17 cellular contexts compared by ENCODE assay signal in genomic region chr12:71243375-71243774, GRCh38.
DNase-seq lines count a peak whose midpoint lies in the region; ATAC-seq and TF ChIP-seq lines count a peak whose summit lies in the region.
"Had no signal": no experiment of that assay in that cellular context is flagged by ENCODE, and none has a peak within 500 bp of the region (broad histone marks: within the 10 kb centered on the region; RNA-seq: fewer than 3 reads in every experiment).

No MANE protein-coding gene starts in this region.

- no peak overlapping the region for H3K4me3 ChIP-seq in cardiac fibroblast (replicated peaks in 1 of 2; ENCODE audit: low read depth in 2 of 2, low read length in 2 of 2)

- POLR2A ChIA-PET in activated CD4-positive, alpha-beta T cell treated with anti-CD3 and anti-CD28 coated beads, Interleukin-2, amount 10 ng/mL, durations not matched to agents 7 days and 5 days (lab: Charles Lee), result no interaction called here

- TF ChIP-seq CTCF in cardiac fibroblast (IDR thresholded peaks at IDR 0.05; ENCODE audit: low read depth, low read length), result no peak

- H3K4me1 Mint-ChIP-seq in activated CD4-positive, alpha-beta T cell treated with anti-CD3 and anti-CD28 coated beads, Interleukin-2, amount 10 ng/mL, durations not matched to agents 7 days and 5 days, result no peaks in the 10 kb centered on the region

- DNase-seq in NCI-H226 (peak; percentile 16), cardiac fibroblast (ENCODE audit: low read depth in 2 of 2) (peak; percentile 9 to 33), kidney glomerular epithelial cell (lab: John Stamatoyannopoulos, UW) (peak; percentile 13), activated T-cell treated with anti-CD3 and anti-CD28 coated beads for 4 hours (no peak)
- no peak for DNase-seq in activated CD4-positive, alpha-beta T cell treated with anti-CD3 and anti-CD28 coated beads, Interleukin-2, amount 10 ng/mL, durations not matched to agents 7 days and 5 days
- no peak for DNase-seq in activated CD4-positive, alpha-beta T cell treated with anti-CD3 and anti-CD28 coated beads, Interleukin-2, amount 50 U/mL, for 1 hour
- DNase-seq: Calu3, DND-41, H7, KBM-7, NCI-H1105 treated with DMSO at 0.1 percent for 48 hours, NCI-H2029, NCI-H69, SHP77 treated with DMSO at 0.1 percent for 48 hours had no signal

- no peaks in the 10 kb centered on the region for H3K9me3 Mint-ChIP-seq in activated CD4-positive, alpha-beta T cell treated with anti-CD3 and anti-CD28 coated beads, Interleukin-2, amount 10 ng/mL, durations not matched to agents 7 days and 5 days

- no peak overlapping the region for H3K27ac Mint-ChIP-seq in activated CD4-positive, alpha-beta T cell treated with anti-CD3 and anti-CD28 coated beads, Interleukin-2, amount 10 ng/mL, durations not matched to agents 7 days and 5 days

- no peak overlapping the region for H3K4me3 Mint-ChIP-seq in activated CD4-positive, alpha-beta T cell treated with anti-CD3 and anti-CD28 coated beads, Interleukin-2, amount 10 ng/mL, durations not matched to agents 7 days and 5 days

- CTCF ChIA-PET in activated CD4-positive, alpha-beta T cell treated with anti-CD3 and anti-CD28 coated beads, Interleukin-2, amount 10 ng/mL, durations not matched to agents 7 days and 5 days (lab: Charles Lee), result no interaction called here

- ATAC-seq in GM18511 (IDR thresholded peaks at IDR 0.05; ENCODE audit: unreplicated experiment), result no peak
- ATAC-seq: HepG2, Panc1 had no signal

- H3K27me3 Mint-ChIP-seq in activated CD4-positive, alpha-beta T cell treated with anti-CD3 and anti-CD28 coated beads, Interleukin-2, amount 10 ng/mL, durations not matched to agents 7 days and 5 days, result no peaks in the 10 kb centered on the region

- no peaks in the 10 kb centered on the region for H3K36me3 Mint-ChIP-seq in activated CD4-positive, alpha-beta T cell treated with anti-CD3 and anti-CD28 coated beads, Interleukin-2, amount 10 ng/mL, durations not matched to agents 7 days and 5 days (ENCODE audit: low read depth)

Comparison
In these comparisons a context has a peak if more than half of its experiments do, and no peak if none do; other contexts are left out.
1. DNase-seq: peak in NCI-H226 (single experiment), cardiac fibroblast (2 of 2) and kidney glomerular epithelial cell (single experiment); none in activated CD4-positive, alpha-beta T cell treated with anti-CD3 and anti-CD28 coated beads, Interleukin-2, amount 10 ng/mL, durations not matched to agents 7 days and 5 days (single experiment), activated T-cell treated with anti-CD3 and anti-CD28 coated beads for 4 hours (single experiment) and activated CD4-positive, alpha-beta T cell treated with anti-CD3 and anti-CD28 coated beads, Interleukin-2, amount 50 U/mL, for 1 hour (single experiment).